13 cellular contexts compared by ENCODE assay signal in genomic region chr3:153350420-153350819, GRCh38.
DNase-seq lines count a peak whose midpoint lies in the region; ATAC-seq, FAIRE-seq and TF ChIP-seq lines count a peak whose summit lies in the region.
"Had no signal": no experiment of that assay in that cellular context is flagged by ENCODE, and none has a peak within 500 bp of the region (broad histone marks: within the 10 kb centered on the region; RNA-seq: fewer than 3 reads in every experiment).

No MANE protein-coding gene starts in this region.

- peak; percentile 48 for ATAC-seq in HepG2
- no peak for ATAC-seq in right lobe of liver

- CTCF ChIA-PET in HepG2 (lab: Yijun Ruan, JAX; ENCODE audit: low intra/inter-chr PET ratio, low total read pairs) (no interaction called here), SK-N-SH (lab: Yijun Ruan, JAX) (no interaction called here)

- TF ChIP-seq CTCF in HepG2 (CRISPR knock-in tag; IDR thresholded peaks at IDR 0.05) (no peak), right lobe of liver (IDR thresholded peaks at IDR 0.05) (no peak), SK-N-SH (IDR thresholded peaks at IDR 0.05) (no peak), foreskin fibroblast (IDR thresholded peaks at IDR 0.05; ENCODE audit: low read depth, low read length) (no peak)

- TF ChIP-seq RAD21 in HepG2 (CRISPR knock-in tag; IDR thresholded peaks at IDR 0.05) (no peak), SK-N-SH (IDR thresholded peaks at IDR 0.05; ENCODE audit: low read length) (no peak)

- H3K9me2 ChIP-seq in SK-N-SH, result no peaks in the 10 kb centered on the region

- BruUV-seq in HepG2 (replicated peaks; lab: Mats Ljungman, UMichigan), result no TSS peak

- intact Hi-C loops in HepG2 (cut with micrococcal nuclease; ENCODE audit: unreplicated experiment) (no loop called here), right lobe of liver (cut with DNase I) (no loop called here)

- H3K36me3 ChIP-seq in HepG2 (replicated peaks in 1 of 2; ENCODE audit: control insufficient read depth in 1 of 2, insufficient read depth in 2 of 2, low read length in 2 of 2) (no peaks in the 10 kb centered on the region), right lobe of liver (no peaks in the 10 kb centered on the region), SK-N-SH (replicated peaks in 1 of 2; ENCODE audit: control insufficient read depth in 1 of 2, insufficient read depth in 2 of 2, low read length in 1 of 2) (no peaks in the 10 kb centered on the region)
- H3K36me3 ChIP-seq: tibial nerve had no signal

- in situ Hi-C loops in HepG2 (cut with HindIII; ENCODE audit: extremely low pct_ligation_motif_present, low pct_unique_long_range_greater_than_20kb), result no loop called here

- no peaks in the 10 kb centered on the region for H3K79me2 ChIP-seq in HepG2 (ENCODE audit: insufficient read depth, low read length)
- no peaks in the 10 kb centered on the region for H3K79me2 ChIP-seq in SK-N-SH (ENCODE audit: insufficient read depth)

- H3F3A ChIP-seq in SK-N-SH (replicated peaks; ENCODE audit: insufficient read depth), result no peaks in the 10 kb centered on the region

- H3K4me3 ChIP-seq in HepG2 (replicated peaks in 1 of 3; ENCODE audit: insufficient read depth in 1 of 3, low read depth in 2 of 3, low read length in 3 of 3) (no peak overlapping the region), right lobe of liver (no peak overlapping the region), SK-N-SH (ENCODE audit: low read depth in 2 of 2, low read length in 1 of 2) (no peak overlapping the region), foreskin fibroblast (ENCODE audit: low read depth in 1 of 2, low read length in 2 of 2) (no peak overlapping the region)
- H3K4me3 ChIP-seq: skin epidermis, tibial nerve had no signal

- no peak overlapping the region for H3K9ac ChIP-seq in HepG2 (ENCODE audit: insufficient read depth, low read depth, low read length)
- no peak overlapping the region for H3K9ac ChIP-seq in SK-N-SH

- H2AFZ ChIP-seq in HepG2 (ENCODE audit: low read length), result no peak overlapping the region
- H2AFZ ChIP-seq in SK-N-SH (ENCODE audit: low read depth), result no peak overlapping the region

- TF ChIP-seq EP300 in HepG2 (IDR thresholded peaks at IDR 0.05; ENCODE audit: low read depth in 2 of 2, low read length in 2 of 2) (peak in 1 of 2 experiments; percentile 69; a peak in 2 of 4 replicates), HepG2 (CRISPR knock-in tag; IDR thresholded peaks at IDR 0.05; ENCODE audit: borderline replicate concordance) (peak; percentile 67; the same call in 1 of the 2 replicates), SK-N-SH (IDR thresholded peaks at IDR 0.05; ENCODE audit: borderline replicate concordance in 1 of 2, low read depth in 1 of 2, low read length in 1 of 2) (no peak)

- FAIRE-seq in HepG2 (lab: Jason Lieb, UNC), result no peak
- FAIRE-seq: GM18507 had no signal

- WGBS in HepG2 (ENCODE audit: low lambda C conversion rate), result 0% methylated on average over 2 of the region's 2 CpGs
- WGBS in right lobe of liver (ENCODE audit: insufficient coverage, low coverage, low lambda C conversion rate, missing lambda C conversion rate), result 69% methylated on average over 2 of the region's 2 CpGs
- WGBS in SK-N-SH (ENCODE audit: low lambda C conversion rate), result 12% methylated on average over 2 of the region's 2 CpGs

- POLR2A ChIA-PET in HepG2 (lab: Yijun Ruan, JAX), result no interaction called here
- POLR2A ChIA-PET in SK-N-SH (lab: Yijun Ruan, JAX), result no interaction called here

- no peak overlapping the region for H3K4me2 ChIP-seq in HepG2 (ENCODE audit: low read depth, low read length)
- no peak overlapping the region for H3K4me2 ChIP-seq in SK-N-SH

- H3K27me3 ChIP-seq in HepG2 (ENCODE audit: control insufficient read depth in 1 of 2, insufficient read depth in 2 of 2, low read length in 2 of 2) (no peaks in the 10 kb centered on the region), right lobe of liver (no peaks in the 10 kb centered on the region), SK-N-SH (ENCODE audit: insufficient read depth) (no peaks in the 10 kb centered on the region)
- H3K27me3 ChIP-seq: tibial nerve had no signal

- H3K9me3 ChIP-seq in HepG2 (ENCODE audit: low read length) (no peaks in the 10 kb centered on the region), right lobe of liver (no peaks in the 10 kb centered on the region), SK-N-SH (peaks cover 5% of the 10 kb centered on the region)

- TF ChIP-seq POLR2A in HepG2 (IDR thresholded peaks at IDR 0.05; ENCODE audit: insufficient read depth in 1 of 2, low read depth in 2 of 2, low read length in 2 of 2), result no peak
- no peak for TF ChIP-seq POLR2A in right lobe of liver (IDR thresholded peaks at IDR 0.05)

- H4K20me1 ChIP-seq in HepG2 (ENCODE audit: insufficient read depth, low read length) (no peaks in the 10 kb centered on the region), SK-N-SH (ENCODE audit: insufficient read depth) (no peaks in the 10 kb centered on the region)

- peak; percentile 86 for DNase-seq in HepG2 (ENCODE audit: low spot score)
- no peak for DNase-seq in right lobe of liver
- no peak for DNase-seq in SK-N-SH
- peak; percentile 18 to 58 for DNase-seq in foreskin fibroblast
- DNase-seq in NCI-H2196 treated with DMSO at 0.1 percent for 48 hours (lab: John Stamatoyannopoulos, UW; ENCODE audit: unreplicated experiment), result no peak
- no peak for DNase-seq in NCI-H748 treated with DMSO at 0.1 percent for 48 hours (lab: John Stamatoyannopoulos, UW)
- DNase-seq in globus pallidus (ENCODE audit: low spot score), result no peak
- no peak for DNase-seq in UCSD-AML1 (lab: John Stamatoyannopoulos, UW; ENCODE audit: unreplicated experiment)
- DNase-seq: effector memory CD4-positive, alpha-beta T cell; NCI-H345 had no signal

- H3K4me1 ChIP-seq in HepG2 (ENCODE audit: insufficient read depth, low read length), result peaks cover 18% of the 10 kb centered on the region
- H3K4me1 ChIP-seq in right lobe of liver, result no peaks in the 10 kb centered on the region
- no peaks in the 10 kb centered on the region for H3K4me1 ChIP-seq in SK-N-SH (ENCODE audit: control insufficient read depth in 1 of 2, insufficient read depth in 2 of 2, low read depth in 1 of 2, low read length in 1 of 2)
- H3K4me1 ChIP-seq: tibial nerve had no signal

- H3K27ac ChIP-seq in HepG2 (ENCODE audit: extremely low read length, insufficient read depth, low read length) (no peak overlapping the region), right lobe of liver (no peak overlapping the region), SK-N-SH (ENCODE audit: low read depth in 2 of 2, low read length in 1 of 2) (no peak overlapping the region; a peak in 1 of 4 replicates)
- H3K27ac ChIP-seq: tibial nerve had no signal

TF ChIP-seq in HepG2, 621 proteins besides CTCF, POLR2A, EP300 and RAD21 (continues in another document):
- TF ChIP-seq NR2F1 (CRISPR knock-in tag; IDR thresholded peaks at IDR 0.05) (no peak), GFI1 (CRISPR knock-in tag; IDR thresholded peaks at IDR 0.05; ENCODE audit: borderline replicate concordance) (peak; percentile 50; the same call in 1 of the 2 replicates)

TF ChIP-seq in SK-N-SH, 30 proteins besides CTCF, POLR2A, EP300 and RAD21 (continues in another document):
- TF ChIP-seq GABPA (IDR thresholded peaks at IDR 0.05; ENCODE audit: low read depth) (no peak), USF2 (IDR thresholded peaks at IDR 0.05; ENCODE audit: borderline replicate concordance, low read depth, low read length) (no peak), REST (IDR thresholded peaks at IDR 0.05; ENCODE audit: low read depth, low read length) (no peak), ZBTB33 (IDR thresholded peaks at IDR 0.05; ENCODE audit: borderline replicate concordance, low read depth) (no peak)

Comparison
In these comparisons a context has a peak if more than half of its experiments do, and no peak if none do; other contexts are left out.
1. DNase-seq: peak in HepG2 (single experiment) and foreskin fibroblast (2 of 2); none in right lobe of liver (0 of 3), SK-N-SH (single experiment), NCI-H2196 treated with DMSO at 0.1 percent for 48 hours (single experiment), NCI-H748 treated with DMSO at 0.1 percent for 48 hours (single experiment), globus pallidus (single experiment) and UCSD-AML1 (single experiment).
2. Of the 25 proteins assayed by ChIP-seq in both HepG2 and SK-N-SH: peak only in HepG2: EP300; only in SK-N-SH: FOSL2, PBX3 and TCF12; in both: none; in neither: 21.